Comparison of ENCODE assay signal across 1 cellular context in the genomic region with DNA sequence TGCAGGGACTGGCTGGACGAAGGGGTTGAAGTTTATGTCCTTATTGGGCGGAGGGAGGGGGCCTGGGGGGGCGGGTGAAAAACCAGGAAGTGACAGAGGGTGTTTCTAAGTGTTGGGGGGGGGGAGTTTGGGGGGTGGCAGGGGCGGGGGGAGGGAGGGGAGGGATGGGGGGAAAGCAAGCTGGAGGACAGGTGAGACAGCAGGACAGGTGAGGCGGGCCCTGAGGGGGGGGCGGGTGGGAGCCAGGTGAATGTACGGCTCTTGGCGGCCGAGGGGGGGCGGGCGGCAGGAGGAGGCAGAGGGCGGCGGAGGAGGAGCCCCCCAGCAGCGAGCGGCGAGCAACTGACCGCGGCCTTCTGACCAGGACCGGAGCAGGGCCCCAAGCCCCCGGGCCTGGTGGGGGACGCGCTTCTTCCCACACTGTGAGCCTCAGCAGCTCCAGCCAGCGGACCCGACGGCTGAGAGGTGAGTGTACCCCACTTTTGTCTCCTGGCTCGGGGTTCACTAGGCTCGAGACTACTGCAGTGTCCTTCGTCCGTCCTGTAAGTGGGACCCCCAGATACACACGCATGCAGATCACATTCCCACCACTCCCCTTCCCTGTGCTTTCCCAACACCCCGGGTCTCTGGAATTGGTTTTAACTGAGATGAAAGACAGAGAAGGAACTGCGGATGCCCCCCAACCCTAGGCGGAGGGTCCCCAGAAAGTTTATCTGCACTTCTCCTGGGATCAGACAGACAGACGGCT.
TF ChIP-seq lines count a peak whose summit lies in the region.

A gene (plus strand): TSS at position 324 of the 748 bp plus-strand sequence. CDS start 11,859 bp downstream, outside the sequence.

TF ChIP-seq in HEK293, 187 proteins besides CTCF, POLR2A, EP300 and RAD21 (continued from another document):
- TF ChIP-seq ZNF24 (tag by site-specific recombination; IDR thresholded peaks at IDR 0.05): 0 out of 2 replicates have a peak, but pooled peaks have one; percentile 12
- 0 out of 2 replicates have a peak, but pooled peaks have one; percentile 4 for TF ChIP-seq EGR2 (tag by site-specific recombination; IDR thresholded peaks at IDR 0.05; ENCODE audit: low read depth)
- TF ChIP-seq IKZF3 (tag by site-specific recombination; IDR thresholded peaks at IDR 0.05): peak; percentile 59; the same call in 1 of the 2 replicates
- TF ChIP-seq, protein P1, sequence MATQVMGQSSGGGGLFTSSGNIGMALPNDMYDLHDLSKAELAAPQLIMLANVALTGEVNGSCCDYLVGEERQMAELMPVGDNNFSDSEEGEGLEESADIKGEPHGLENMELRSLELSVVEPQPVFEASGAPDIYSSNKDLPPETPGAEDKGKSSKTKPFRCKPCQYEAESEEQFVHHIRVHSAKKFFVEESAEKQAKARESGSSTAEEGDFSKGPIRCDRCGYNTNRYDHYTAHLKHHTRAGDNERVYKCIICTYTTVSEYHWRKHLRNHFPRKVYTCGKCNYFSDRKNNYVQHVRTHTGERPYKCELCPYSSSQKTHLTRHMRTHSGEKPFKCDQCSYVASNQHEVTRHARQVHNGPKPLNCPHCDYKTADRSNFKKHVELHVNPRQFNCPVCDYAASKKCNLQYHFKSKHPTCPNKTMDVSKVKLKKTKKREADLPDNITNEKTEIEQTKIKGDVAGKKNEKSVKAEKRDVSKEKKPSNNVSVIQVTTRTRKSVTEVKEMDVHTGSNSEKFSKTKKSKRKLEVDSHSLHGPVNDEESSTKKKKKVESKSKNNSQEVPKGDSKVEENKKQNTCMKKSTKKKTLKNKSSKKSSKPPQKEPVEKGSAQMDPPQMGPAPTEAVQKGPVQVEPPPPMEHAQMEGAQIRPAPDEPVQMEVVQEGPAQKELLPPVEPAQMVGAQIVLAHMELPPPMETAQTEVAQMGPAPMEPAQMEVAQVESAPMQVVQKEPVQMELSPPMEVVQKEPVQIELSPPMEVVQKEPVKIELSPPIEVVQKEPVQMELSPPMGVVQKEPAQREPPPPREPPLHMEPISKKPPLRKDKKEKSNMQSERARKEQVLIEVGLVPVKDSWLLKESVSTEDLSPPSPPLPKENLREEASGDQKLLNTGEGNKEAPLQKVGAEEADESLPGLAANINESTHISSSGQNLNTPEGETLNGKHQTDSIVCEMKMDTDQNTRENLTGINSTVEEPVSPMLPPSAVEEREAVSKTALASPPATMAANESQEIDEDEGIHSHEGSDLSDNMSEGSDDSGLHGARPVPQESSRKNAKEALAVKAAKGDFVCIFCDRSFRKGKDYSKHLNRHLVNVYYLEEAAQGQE (tag by site-specific recombination; IDR thresholded peaks at IDR 0.05): 0 out of 2 replicates have a peak, but pooled peaks have one; percentile 13
- TF ChIP-seq ZNF664 (tag by site-specific recombination; IDR thresholded peaks at IDR 0.05): no peak
